ENCODE assay signal across 8 cellular contexts in genomic region chr2:182666674-182667320, GRCh38. TPM values are rescaled to one million over a fixed set of nuclear protein-coding genes. Genes with fewer than 3 reads are reported as not detected.
DNase-seq lines count a peak whose midpoint lies in the region; TF ChIP-seq lines count a peak whose summit lies in the region.

No MANE protein-coding gene starts in this region.

- H3K27me3 ChIP-seq in brain microvascular endothelial cell (replicated peaks) = no peaks in the 10 kb centered on the region

- peaks cover 2% of the 10 kb centered on the region for H3K27me3 Mint-ChIP-seq in osteocyte (ENCODE audit: unreplicated experiment)

- intact Hi-C loops in posterior vena cava (cut with DNase I) = no loop called here

- H3K4me1 Mint-ChIP-seq in osteocyte (ENCODE audit: unreplicated experiment) = peaks cover 3% of the 10 kb centered on the region

- TF ChIP-seq CTCF in GM12872 (IDR thresholded peaks at IDR 0.05; ENCODE audit: insufficient read depth, low read depth, low read length) (peak; percentile 66), HEK293 (tag by site-specific recombination; IDR thresholded peaks at IDR 0.05) (no peak), brain microvascular endothelial cell (IDR thresholded peaks at IDR 0.05; ENCODE audit: low read depth, low read length, missing control alignments) (peak; percentile 70), osteocyte (IDR thresholded peaks at IDR 0.05) (peak; percentile 63)

- no peaks in the 10 kb centered on the region for H3K36me3 Mint-ChIP-seq in osteocyte (ENCODE audit: unreplicated experiment)

- no peaks in the 10 kb centered on the region for H3K9me3 Mint-ChIP-seq in osteocyte (ENCODE audit: unreplicated experiment)

- DNase-seq in AML-193 (lab: John Stamatoyannopoulos, UW) (peak; percentile 20 to 52), NAMALWA (ENCODE audit: low spot score) (peak; percentile 72), brain microvascular endothelial cell (peak; percentile 37), osteocyte (ENCODE audit: extremely low spot score, unreplicated experiment) (no peak), retina (no peak), posterior vena cava (ENCODE audit: low spot score) (no peak)

- H3K36me3 ChIP-seq in HEK293 (ENCODE audit: control insufficient read depth in 2 of 2, insufficient read depth in 1 of 2, low read length in 2 of 2) = no peaks in the 10 kb centered on the region
- no peaks in the 10 kb centered on the region for H3K36me3 ChIP-seq in brain microvascular endothelial cell (replicated peaks)

- in situ Hi-C loops in brain microvascular endothelial cell (cut with HindIII; ENCODE audit: low pct_ligation_motif_present, low sequenced_read_pairs) = loop anchor here (25.0 kb wide), 1 partner anchor 479 kb away; no protein-coding TSS in a partner anchor

- no peak overlapping the region for H3K4me3 Mint-ChIP-seq in osteocyte (ENCODE audit: unreplicated experiment)

- no peak overlapping the region for H3K27ac ChIP-seq in HEK293 (ENCODE audit: extremely low read depth, low read depth, low read length)
- H3K27ac ChIP-seq in brain microvascular endothelial cell = no peak overlapping the region

- H3K27ac Mint-ChIP-seq in osteocyte (ENCODE audit: unreplicated experiment) = no peak overlapping the region

- H3K4me1 ChIP-seq in HEK293 (ENCODE audit: control insufficient read depth, insufficient read depth, low read length) = peaks cover 9% of the 10 kb centered on the region

- H3K4me3 ChIP-seq in HEK293 (ENCODE audit: low read depth, low read length) = no peak overlapping the region
- no peak overlapping the region for H3K4me3 ChIP-seq in brain microvascular endothelial cell (ENCODE audit: low read depth, low read length)

- POLR2A ChIA-PET in HEK293 (lab: Yijun Ruan, JAX) = interaction anchor here (1.1 kb wide), 1 partner anchor 50 kb away, joined by 3 read pairs; no protein-coding TSS in a partner anchor

- CTCF ChIA-PET in HEK293 (lab: Yijun Ruan, JAX) = interaction anchor here (0.6 to 1.5 kb wide), 18 partner anchors 9 to 1431 kb away, joined by 3 to 9 read pairs (median 4); no protein-coding TSS in a partner anchor

- no peaks in the 10 kb centered on the region for H3K9me3 ChIP-seq in HEK293 (ENCODE audit: control insufficient read depth, insufficient read depth, low read depth, low read length)

TF ChIP-seq in HEK293, 187 proteins besides CTCF, POLR2A, EP300 and RAD21:
- TF ChIP-seq ZNF221 (tag by site-specific recombination; IDR thresholded peaks at IDR 0.05; ENCODE audit: borderline replicate concordance) = no peak
- TF ChIP-seq ZNF654 (tag by site-specific recombination; IDR thresholded peaks at IDR 0.05; ENCODE audit: low read depth) = peak; percentile 26
- no peak for TF ChIP-seq ZNF488 (tag by site-specific recombination; IDR thresholded peaks at IDR 0.05)
- TF ChIP-seq PRDM2 (tag by site-specific recombination; IDR thresholded peaks at IDR 0.05; ENCODE audit: borderline replicate concordance) = no peak
- no peak for TF ChIP-seq MEIS1 (CRISPR knock-in tag; IDR thresholded peaks at IDR 0.05; ENCODE audit: borderline replicate concordance)

RNA-seq across cellular contexts. Expression of gene DNAJC10, which starts 49.3 kb away (rescaled TPM):
- total RNA-seq in osteocyte (157 and 167 TPM in 2 replicates), posterior vena cava (100 to 1,000 TPM; 103 TPM)

Comparison
In these comparisons a context has a peak if more than half of its experiments do, and no peak if none do; other contexts are left out.
1. DNase-seq: peak in AML-193 (2 of 2), NAMALWA (single experiment) and brain microvascular endothelial cell (single experiment); none in osteocyte (single experiment), retina (single experiment) and posterior vena cava (single experiment).